In the genomic region with DNA sequence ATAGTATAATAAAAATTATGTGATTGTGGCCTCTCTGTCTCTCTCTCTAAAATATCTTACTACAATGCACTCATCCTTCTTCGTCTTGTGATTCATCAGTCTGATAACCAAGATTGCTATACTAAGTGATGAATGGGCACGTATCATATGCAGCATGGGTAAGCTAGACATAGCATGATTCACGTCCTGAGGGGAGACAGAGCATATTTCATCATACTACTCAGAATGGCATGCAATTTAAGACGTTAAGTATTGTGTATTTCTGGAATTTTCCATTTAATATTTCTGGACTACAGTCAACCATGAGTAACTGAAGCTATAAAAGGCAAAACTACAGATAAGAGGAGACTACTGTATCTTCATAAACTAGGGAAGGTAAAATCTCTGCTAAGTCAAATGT, we compare ENCODE assay signal across 15 cellular contexts.
DNase-seq lines count a peak whose midpoint lies in the region; FAIRE-seq and TF ChIP-seq lines count a peak whose summit lies in the region.
"Had no signal": no experiment of that assay in that cellular context is flagged by ENCODE, and none has a peak within 500 bp of the region (broad histone marks: within the 10 kb centered on the region; RNA-seq: fewer than 3 reads in every experiment).

No MANE protein-coding gene starts in this region.

- H3K4me1 Mint-ChIP-seq in CD14-positive monocyte, result no peaks in the 10 kb centered on the region
- H3K4me1 Mint-ChIP-seq in type B pancreatic cell (ENCODE audit: unreplicated experiment), result no peaks in the 10 kb centered on the region
- H3K4me1 Mint-ChIP-seq: activated naive CD4-positive, alpha-beta T cell treated with anti-CD3 and anti-CD28 coated beads, Interleukin-2, amount 50 U/mL, for 24 hours had no signal

- no peak overlapping the region for H3K4me3 Mint-ChIP-seq in CD14-positive monocyte
- H3K4me3 Mint-ChIP-seq in type B pancreatic cell, result no peak overlapping the region
- H3K4me3 Mint-ChIP-seq: activated naive CD4-positive, alpha-beta T cell treated with anti-CD3 and anti-CD28 coated beads, Interleukin-2, amount 50 U/mL, for 24 hours had no signal

- no peak for FAIRE-seq in bronchial epithelial cell (lab: Jason Lieb, UNC)
- FAIRE-seq: TTC549 had no signal

- H3K27me3 Mint-ChIP-seq in CD14-positive monocyte (ENCODE audit: low read depth in 3 of 3), result no peaks in the 10 kb centered on the region
- no peaks in the 10 kb centered on the region for H3K27me3 Mint-ChIP-seq in type B pancreatic cell
- H3K27me3 Mint-ChIP-seq: activated naive CD4-positive, alpha-beta T cell treated with anti-CD3 and anti-CD28 coated beads, Interleukin-2, amount 50 U/mL, for 24 hours had no signal

- intact Hi-C loops in CD14-positive monocyte (cut with micrococcal nuclease), result no loop called here

- TF ChIP-seq CTCF in bronchial epithelial cell (IDR thresholded peaks at IDR 0.05; ENCODE audit: insufficient read depth, low read length, severe bottlenecking), result no peak
- TF ChIP-seq CTCF in CD14-positive monocyte (IDR thresholded peaks at IDR 0.05), result no peak
- no peak for TF ChIP-seq CTCF in type B pancreatic cell (conservative IDR thresholded peaks at IDR 0.05)

- H3K9me3 ChIP-seq in MG63, result peaks cover 3% of the 10 kb centered on the region; the same call in 1 of the 2 replicates
- H3K9me3 ChIP-seq: uterus had no signal

- DNase-seq in COLO829 (ENCODE audit: low spot score) (peak; percentile 91), MG63 (peak; percentile 53), bronchial epithelial cell (ENCODE audit: low read depth) (peak; percentile 100), non-pigmented ciliary epithelial cell (ENCODE audit: low read depth) (peak; percentile 98), CD14-positive monocyte (ENCODE audit: low spot score) (no peak), NCI-H2196 treated with DMSO at 0.1 percent for 48 hours (lab: John Stamatoyannopoulos, UW; ENCODE audit: unreplicated experiment) (no peak), type B pancreatic cell (ENCODE audit: extremely low spot score, unreplicated experiment) (no peak)
- no peak for DNase-seq in activated effector memory CD4-positive, alpha-beta T cell treated with Interleukin-2 at 50 U/mL for 16 hours
- DNase-seq: DMS79; KBM-7; NCI-H526 treated with DMSO at 0.1 percent for 48 hours; stimulated activated CD4-positive, alpha-beta T cell treated with anti-CD3 and anti-CD28 coated beads, Interleukin-4, amount 100 ng/mL, for 1 hour; uterus had no signal

- peaks cover 25 to 27% of the 10 kb centered on the region in 2 donors for H3K36me3 Mint-ChIP-seq in CD14-positive monocyte
- H3K36me3 Mint-ChIP-seq in type B pancreatic cell, result peaks cover 3% of the 10 kb centered on the region

- no peak overlapping the region for H3K27ac Mint-ChIP-seq in CD14-positive monocyte
- no peak overlapping the region for H3K27ac Mint-ChIP-seq in type B pancreatic cell
- H3K27ac Mint-ChIP-seq: activated naive CD4-positive, alpha-beta T cell treated with anti-CD3 and anti-CD28 coated beads, Interleukin-2, amount 50 U/mL, for 24 hours had no signal

- H3K36me3 ChIP-seq in MG63 (peaks cover 18% of the 10 kb centered on the region), bronchial epithelial cell (ENCODE audit: control insufficient read depth, insufficient read depth, low read length) (peaks cover 3% of the 10 kb centered on the region)
- H3K36me3 ChIP-seq: uterus had no signal

- peaks cover 0 to 6% (median 0%) of the 10 kb centered on the region in 7 donors for H3K9me3 Mint-ChIP-seq in CD14-positive monocyte
- no peaks in the 10 kb centered on the region for H3K9me3 Mint-ChIP-seq in type B pancreatic cell
- H3K9me3 Mint-ChIP-seq: activated naive CD4-positive, alpha-beta T cell treated with anti-CD3 and anti-CD28 coated beads, Interleukin-2, amount 50 U/mL, for 24 hours had no signal

- H3K4me3 ChIP-seq in MG63, result no peak overlapping the region
- no peak overlapping the region for H3K4me3 ChIP-seq in bronchial epithelial cell (ENCODE audit: low read depth, low read length)
- H3K4me3 ChIP-seq: uterus had no signal

- H3K27me3 ChIP-seq in MG63, result no peaks in the 10 kb centered on the region
- no peaks in the 10 kb centered on the region for H3K27me3 ChIP-seq in bronchial epithelial cell (ENCODE audit: control insufficient read depth, insufficient read depth, low read length)
- H3K27me3 ChIP-seq: uterus had no signal

Comparison
In these comparisons a context has a peak if more than half of its experiments do, and no peak if none do; other contexts are left out.
1. DNase-seq: peak in COLO829 (single experiment), MG63 (single experiment), bronchial epithelial cell (single experiment) and non-pigmented ciliary epithelial cell (single experiment); none in CD14-positive monocyte (single experiment), activated effector memory CD4-positive, alpha-beta T cell treated with Interleukin-2 at 50 U/mL for 16 hours (single experiment), NCI-H2196 treated with DMSO at 0.1 percent for 48 hours (single experiment) and type B pancreatic cell (single experiment).